ENCODE assay signal across 1 cellular context in the genomic region with DNA sequence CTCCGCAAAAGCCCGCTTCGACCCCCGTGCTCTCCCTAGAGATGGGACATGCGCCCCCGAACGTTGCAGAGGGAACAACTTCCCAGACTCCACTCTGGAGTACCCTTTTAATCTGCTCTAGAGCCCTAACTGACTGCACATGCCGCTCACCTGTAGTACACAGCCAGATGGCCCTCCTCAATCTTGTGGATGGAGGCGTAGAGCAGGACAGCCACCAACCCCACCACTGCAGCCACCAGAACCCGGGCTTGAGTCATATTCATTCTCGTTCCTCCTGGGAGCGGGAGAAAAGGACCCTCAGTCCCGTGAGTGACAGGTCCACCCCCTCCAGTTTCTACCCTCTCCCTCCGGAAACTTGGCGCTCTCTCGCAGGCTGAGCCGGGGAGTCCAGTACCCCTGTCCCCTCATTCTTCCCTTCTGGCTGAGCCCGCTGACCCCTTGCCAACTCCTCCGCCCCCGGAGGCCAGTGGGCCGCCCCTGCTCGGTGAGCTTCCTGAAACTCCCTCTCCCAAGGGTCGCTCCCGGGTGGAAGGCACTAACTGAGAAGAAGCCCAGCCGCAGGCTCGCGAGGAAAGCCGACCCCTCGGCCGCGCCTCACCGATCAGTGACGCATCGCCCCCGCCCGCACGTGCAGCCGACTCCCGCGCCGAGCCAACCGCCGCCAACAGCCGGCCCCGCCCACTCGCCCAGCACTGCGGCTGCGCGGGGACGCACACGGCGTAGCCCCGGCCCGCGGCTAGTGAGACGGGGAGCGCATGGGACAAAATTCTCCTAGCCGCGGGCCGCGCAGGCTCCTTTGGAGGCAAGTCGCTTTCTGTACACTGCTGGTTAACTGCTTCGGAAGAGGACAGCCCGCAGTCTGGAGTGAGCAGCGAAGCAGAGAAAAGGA.
TF ChIP-seq lines count a peak whose summit lies in the region.

A gene (minus strand): TSS at position 666 of the 889 bp plus-strand sequence. CDS start 403 bp downstream, at position 263.

TF ChIP-seq in HEK293, 187 proteins besides CTCF, POLR2A, EP300 and RAD21 (continued from another document and continues in another):
- TF ChIP-seq, protein P1, sequence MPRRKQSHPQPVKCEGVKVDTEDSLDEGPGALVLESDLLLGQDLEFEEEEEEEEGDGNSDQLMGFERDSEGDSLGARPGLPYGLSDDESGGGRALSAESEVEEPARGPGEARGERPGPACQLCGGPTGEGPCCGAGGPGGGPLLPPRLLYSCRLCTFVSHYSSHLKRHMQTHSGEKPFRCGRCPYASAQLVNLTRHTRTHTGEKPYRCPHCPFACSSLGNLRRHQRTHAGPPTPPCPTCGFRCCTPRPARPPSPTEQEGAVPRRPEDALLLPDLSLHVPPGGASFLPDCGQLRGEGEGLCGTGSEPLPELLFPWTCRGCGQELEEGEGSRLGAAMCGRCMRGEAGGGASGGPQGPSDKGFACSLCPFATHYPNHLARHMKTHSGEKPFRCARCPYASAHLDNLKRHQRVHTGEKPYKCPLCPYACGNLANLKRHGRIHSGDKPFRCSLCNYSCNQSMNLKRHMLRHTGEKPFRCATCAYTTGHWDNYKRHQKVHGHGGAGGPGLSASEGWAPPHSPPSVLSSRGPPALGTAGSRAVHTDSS (tag by site-specific recombination; IDR thresholded peaks at IDR 0.05): 0 out of 2 replicates have a peak, but pooled peaks have one; percentile 29
- TF ChIP-seq SP7 (tag by site-specific recombination; IDR thresholded peaks at IDR 0.05): peak; percentile 72
- peak; percentile 55; the same call in 1 of the 2 replicates for TF ChIP-seq ZNF561 (tag by site-specific recombination; IDR thresholded peaks at IDR 0.05; ENCODE audit: borderline replicate concordance)
- no peak for TF ChIP-seq ZNF777 (tag by site-specific recombination; IDR thresholded peaks at IDR 0.05; ENCODE audit: borderline replicate concordance)
- TF ChIP-seq, protein P2, sequence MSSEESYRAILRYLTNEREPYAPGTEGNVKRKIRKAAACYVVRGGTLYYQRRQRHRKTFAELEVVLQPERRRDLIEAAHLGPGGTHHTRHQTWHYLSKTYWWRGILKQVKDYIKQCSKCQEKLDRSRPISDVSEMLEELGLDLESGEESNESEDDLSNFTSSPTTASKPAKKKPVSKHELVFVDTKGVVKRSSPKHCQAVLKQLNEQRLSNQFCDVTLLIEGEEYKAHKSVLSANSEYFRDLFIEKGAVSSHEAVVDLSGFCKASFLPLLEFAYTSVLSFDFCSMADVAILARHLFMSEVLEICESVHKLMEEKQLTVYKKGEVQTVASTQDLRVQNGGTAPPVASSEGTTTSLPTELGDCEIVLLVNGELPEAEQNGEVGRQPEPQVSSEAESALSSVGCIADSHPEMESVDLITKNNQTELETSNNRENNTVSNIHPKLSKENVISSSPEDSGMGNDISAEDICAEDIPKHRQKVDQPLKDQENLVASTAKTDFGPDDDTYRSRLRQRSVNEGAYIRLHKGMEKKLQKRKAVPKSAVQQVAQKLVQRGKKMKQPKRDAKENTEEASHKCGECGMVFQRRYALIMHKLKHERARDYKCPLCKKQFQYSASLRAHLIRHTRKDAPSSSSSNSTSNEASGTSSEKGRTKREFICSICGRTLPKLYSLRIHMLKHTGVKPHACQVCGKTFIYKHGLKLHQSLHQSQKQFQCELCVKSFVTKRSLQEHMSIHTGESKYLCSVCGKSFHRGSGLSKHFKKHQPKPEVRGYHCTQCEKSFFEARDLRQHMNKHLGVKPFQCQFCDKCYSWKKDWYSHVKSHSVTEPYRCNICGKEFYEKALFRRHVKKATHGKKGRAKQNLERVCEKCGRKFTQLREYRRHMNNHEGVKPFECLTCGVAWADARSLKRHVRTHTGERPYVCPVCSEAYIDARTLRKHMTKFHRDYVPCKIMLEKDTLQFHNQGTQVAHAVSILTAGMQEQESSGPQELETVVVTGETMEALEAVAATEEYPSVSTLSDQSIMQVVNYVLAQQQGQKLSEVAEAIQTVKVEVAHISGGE (tag by site-specific recombination; conservative IDR thresholded peaks at IDR 0.05; ENCODE audit: low read depth): no peak
- TF ChIP-seq, protein P3, sequence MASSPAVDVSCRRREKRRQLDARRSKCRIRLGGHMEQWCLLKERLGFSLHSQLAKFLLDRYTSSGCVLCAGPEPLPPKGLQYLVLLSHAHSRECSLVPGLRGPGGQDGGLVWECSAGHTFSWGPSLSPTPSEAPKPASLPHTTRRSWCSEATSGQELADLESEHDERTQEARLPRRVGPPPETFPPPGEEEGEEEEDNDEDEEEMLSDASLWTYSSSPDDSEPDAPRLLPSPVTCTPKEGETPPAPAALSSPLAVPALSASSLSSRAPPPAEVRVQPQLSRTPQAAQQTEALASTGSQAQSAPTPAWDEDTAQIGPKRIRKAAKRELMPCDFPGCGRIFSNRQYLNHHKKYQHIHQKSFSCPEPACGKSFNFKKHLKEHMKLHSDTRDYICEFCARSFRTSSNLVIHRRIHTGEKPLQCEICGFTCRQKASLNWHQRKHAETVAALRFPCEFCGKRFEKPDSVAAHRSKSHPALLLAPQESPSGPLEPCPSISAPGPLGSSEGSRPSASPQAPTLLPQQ (tag by site-specific recombination; IDR thresholded peaks at IDR 0.05): peak; percentile 33; the same call in 1 of the 2 replicates
- TF ChIP-seq, protein P4, sequence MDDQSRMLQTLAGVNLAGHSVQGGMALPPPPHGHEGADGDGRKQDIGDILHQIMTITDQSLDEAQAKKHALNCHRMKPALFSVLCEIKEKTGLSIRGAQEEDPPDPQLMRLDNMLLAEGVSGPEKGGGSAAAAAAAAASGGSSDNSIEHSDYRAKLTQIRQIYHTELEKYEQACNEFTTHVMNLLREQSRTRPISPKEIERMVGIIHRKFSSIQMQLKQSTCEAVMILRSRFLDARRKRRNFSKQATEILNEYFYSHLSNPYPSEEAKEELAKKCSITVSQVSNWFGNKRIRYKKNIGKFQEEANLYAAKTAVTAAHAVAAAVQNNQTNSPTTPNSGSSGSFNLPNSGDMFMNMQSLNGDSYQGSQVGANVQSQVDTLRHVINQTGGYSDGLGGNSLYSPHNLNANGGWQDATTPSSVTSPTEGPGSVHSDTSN (CRISPR knock-in tag; IDR thresholded peaks at IDR 0.05): peak; percentile 85; the same call in 1 of the 2 replicates
- TF ChIP-seq ZNF423 (tag by site-specific recombination; IDR thresholded peaks at IDR 0.05): no peak
- TF ChIP-seq, protein P5, sequence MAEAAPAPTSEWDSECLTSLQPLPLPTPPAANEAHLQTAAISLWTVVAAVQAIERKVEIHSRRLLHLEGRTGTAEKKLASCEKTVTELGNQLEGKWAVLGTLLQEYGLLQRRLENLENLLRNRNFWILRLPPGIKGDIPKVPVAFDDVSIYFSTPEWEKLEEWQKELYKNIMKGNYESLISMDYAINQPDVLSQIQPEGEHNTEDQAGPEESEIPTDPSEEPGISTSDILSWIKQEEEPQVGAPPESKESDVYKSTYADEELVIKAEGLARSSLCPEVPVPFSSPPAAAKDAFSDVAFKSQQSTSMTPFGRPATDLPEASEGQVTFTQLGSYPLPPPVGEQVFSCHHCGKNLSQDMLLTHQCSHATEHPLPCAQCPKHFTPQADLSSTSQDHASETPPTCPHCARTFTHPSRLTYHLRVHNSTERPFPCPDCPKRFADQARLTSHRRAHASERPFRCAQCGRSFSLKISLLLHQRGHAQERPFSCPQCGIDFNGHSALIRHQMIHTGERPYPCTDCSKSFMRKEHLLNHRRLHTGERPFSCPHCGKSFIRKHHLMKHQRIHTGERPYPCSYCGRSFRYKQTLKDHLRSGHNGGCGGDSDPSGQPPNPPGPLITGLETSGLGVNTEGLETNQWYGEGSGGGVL (tag by site-specific recombination; IDR thresholded peaks at IDR 0.05): peak; percentile 85
- TF ChIP-seq ZNF664 (tag by site-specific recombination; IDR thresholded peaks at IDR 0.05): no peak
- TF ChIP-seq, protein P6, sequence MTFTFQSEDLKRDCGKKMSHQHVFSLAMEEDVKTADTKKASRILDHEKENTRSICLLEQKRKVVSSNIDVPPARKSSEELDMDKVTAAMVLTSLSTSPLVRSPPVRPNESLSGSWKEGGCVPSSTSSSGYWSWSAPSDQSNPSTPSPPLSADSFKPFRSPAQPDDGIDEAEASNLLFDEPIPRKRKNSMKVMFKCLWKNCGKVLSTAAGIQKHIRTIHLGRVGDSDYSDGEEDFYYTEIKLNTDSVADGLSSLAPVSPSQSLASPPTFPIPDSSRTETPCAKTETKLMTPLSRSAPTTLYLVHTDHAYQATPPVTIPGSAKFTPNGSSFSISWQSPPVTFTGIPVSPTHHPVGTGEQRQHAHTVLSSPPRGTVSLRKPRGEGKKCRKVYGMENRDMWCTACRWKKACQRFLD (tag by site-specific recombination; IDR thresholded peaks at IDR 0.05): no peak
- TF ChIP-seq ZNF776 (tag by site-specific recombination; IDR thresholded peaks at IDR 0.05; ENCODE audit: borderline replicate concordance): no peak
- peak; percentile 31; the same call in 1 of the 2 replicates for TF ChIP-seq ZNF600 (tag by site-specific recombination; IDR thresholded peaks at IDR 0.05)
- TF ChIP-seq FEZF1 (tag by site-specific recombination; IDR thresholded peaks at IDR 0.05): no peak
- peak; percentile 35; the same call in 1 of the 2 replicates for TF ChIP-seq GLIS1 (tag by site-specific recombination; IDR thresholded peaks at IDR 0.05)
- TF ChIP-seq, protein P7, sequence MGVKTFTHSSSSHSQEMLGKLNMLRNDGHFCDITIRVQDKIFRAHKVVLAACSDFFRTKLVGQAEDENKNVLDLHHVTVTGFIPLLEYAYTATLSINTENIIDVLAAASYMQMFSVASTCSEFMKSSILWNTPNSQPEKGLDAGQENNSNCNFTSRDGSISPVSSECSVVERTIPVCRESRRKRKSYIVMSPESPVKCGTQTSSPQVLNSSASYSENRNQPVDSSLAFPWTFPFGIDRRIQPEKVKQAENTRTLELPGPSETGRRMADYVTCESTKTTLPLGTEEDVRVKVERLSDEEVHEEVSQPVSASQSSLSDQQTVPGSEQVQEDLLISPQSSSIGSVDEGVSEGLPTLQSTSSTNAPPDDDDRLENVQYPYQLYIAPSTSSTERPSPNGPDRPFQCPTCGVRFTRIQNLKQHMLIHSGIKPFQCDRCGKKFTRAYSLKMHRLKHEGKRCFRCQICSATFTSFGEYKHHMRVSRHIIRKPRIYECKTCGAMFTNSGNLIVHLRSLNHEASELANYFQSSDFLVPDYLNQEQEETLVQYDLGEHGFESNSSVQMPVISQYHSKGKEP (tag by site-specific recombination; IDR thresholded peaks at IDR 0.05): peak; percentile 34; the same call in 1 of the 2 replicates
- peak; percentile 58 for TF ChIP-seq ZBTB7A (tag by site-specific recombination; IDR thresholded peaks at IDR 0.05; ENCODE audit: low read depth)
- TF ChIP-seq GLIS2 (tag by site-specific recombination; IDR thresholded peaks at IDR 0.05): peak; percentile 79
- no peak for TF ChIP-seq ZNF843 (tag by site-specific recombination; IDR thresholded peaks at IDR 0.05)
- peak; percentile 76; the same call in 1 of the 2 replicates for TF ChIP-seq ZEB2 (tag by site-specific recombination; IDR thresholded peaks at IDR 0.05)
- no peak for TF ChIP-seq ZNF48 (tag by site-specific recombination; IDR thresholded peaks at IDR 0.05)
- TF ChIP-seq ZSCAN30 (tag by site-specific recombination; IDR thresholded peaks at IDR 0.05): peak; percentile 93
- peak; percentile 34 for TF ChIP-seq WT1 (tag by site-specific recombination; IDR thresholded peaks at IDR 0.05)
- TF ChIP-seq, protein P8, sequence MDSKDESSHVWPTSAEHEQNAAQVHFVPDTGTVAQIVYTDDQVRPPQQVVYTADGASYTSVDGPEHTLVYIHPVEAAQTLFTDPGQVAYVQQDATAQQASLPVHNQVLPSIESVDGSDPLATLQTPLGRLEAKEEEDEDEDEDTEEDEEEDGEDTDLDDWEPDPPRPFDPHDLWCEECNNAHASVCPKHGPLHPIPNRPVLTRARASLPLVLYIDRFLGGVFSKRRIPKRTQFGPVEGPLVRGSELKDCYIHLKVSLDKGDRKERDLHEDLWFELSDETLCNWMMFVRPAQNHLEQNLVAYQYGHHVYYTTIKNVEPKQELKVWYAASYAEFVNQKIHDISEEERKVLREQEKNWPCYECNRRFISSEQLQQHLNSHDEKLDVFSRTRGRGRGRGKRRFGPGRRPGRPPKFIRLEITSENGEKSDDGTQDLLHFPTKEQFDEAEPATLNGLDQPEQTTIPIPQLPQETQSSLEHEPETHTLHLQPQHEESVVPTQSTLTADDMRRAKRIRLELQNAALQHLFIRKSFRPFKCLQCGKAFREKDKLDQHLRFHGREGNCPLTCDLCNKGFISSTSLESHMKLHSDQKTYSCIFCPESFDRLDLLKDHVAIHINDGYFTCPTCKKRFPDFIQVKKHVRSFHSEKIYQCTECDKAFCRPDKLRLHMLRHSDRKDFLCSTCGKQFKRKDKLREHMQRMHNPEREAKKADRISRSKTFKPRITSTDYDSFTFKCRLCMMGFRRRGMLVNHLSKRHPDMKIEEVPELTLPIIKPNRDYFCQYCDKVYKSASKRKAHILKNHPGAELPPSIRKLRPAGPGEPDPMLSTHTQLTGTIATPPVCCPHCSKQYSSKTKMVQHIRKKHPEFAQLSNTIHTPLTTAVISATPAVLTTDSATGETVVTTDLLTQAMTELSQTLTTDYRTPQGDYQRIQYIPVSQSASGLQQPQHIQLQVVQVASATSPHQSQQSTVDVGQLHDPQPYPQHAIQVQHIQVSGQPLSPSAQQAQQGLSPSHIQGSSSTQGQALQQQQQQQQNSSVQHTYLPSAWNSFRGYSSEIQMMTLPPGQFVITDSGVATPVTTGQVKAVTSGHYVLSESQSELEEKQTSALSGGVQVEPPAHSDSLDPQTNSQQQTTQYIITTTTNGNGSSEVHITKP (tag by site-specific recombination; IDR thresholded peaks at IDR 0.05): peak; percentile 54; the same call in 1 of the 2 replicates
- 0 out of 2 replicates have a peak, but pooled peaks have one; percentile 6 for TF ChIP-seq ZNF404 (tag by site-specific recombination; IDR thresholded peaks at IDR 0.05)
- TF ChIP-seq, protein P9, sequence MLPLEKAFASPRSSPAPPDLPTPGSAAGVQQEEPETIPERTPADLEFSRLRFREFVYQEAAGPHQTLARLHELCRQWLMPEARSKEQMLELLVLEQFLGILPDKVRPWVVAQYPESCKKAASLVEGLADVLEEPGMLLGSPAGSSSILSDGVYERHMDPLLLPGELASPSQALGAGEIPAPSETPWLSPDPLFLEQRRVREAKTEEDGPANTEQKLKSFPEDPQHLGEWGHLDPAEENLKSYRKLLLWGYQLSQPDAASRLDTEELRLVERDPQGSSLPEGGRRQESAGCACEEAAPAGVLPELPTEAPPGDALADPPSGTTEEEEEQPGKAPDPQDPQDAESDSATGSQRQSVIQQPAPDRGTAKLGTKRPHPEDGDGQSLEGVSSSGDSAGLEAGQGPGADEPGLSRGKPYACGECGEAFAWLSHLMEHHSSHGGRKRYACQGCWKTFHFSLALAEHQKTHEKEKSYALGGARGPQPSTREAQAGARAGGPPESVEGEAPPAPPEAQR (tag by site-specific recombination; IDR thresholded peaks at IDR 0.05): no peak
- TF ChIP-seq ZNF521 (tag by site-specific recombination; IDR thresholded peaks at IDR 0.05): no peak
- TF ChIP-seq OVOL3 (tag by site-specific recombination; IDR thresholded peaks at IDR 0.05): no peak
- peak; percentile 75 for TF ChIP-seq ZXDB (tag by site-specific recombination; IDR thresholded peaks at IDR 0.05)
- peak; percentile 82 for TF ChIP-seq EGR2 (tag by site-specific recombination; IDR thresholded peaks at IDR 0.05; ENCODE audit: low read depth)
- TF ChIP-seq, protein P10, sequence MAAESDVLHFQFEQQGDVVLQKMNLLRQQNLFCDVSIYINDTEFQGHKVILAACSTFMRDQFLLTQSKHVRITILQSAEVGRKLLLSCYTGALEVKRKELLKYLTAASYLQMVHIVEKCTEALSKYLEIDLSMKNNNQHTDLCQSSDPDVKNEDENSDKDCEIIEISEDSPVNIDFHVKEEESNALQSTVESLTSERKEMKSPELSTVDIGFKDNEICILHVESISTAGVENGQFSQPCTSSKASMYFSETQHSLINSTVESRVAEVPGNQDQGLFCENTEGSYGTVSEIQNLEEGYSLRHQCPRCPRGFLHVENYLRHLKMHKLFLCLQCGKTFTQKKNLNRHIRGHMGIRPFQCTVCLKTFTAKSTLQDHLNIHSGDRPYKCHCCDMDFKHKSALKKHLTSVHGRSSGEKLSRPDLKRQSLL (tag by site-specific recombination; IDR thresholded peaks at IDR 0.05): peak; percentile 9; the same call in 1 of the 2 replicates
